Comparison of ENCODE assay signal across 14 cellular contexts in genomic region chr13:34357435-34358232, GRCh38.
DNase-seq lines count a peak whose midpoint lies in the region; TF ChIP-seq lines count a peak whose summit lies in the region.
"Had no signal": no experiment of that assay in that cellular context is flagged by ENCODE, and none has a peak within 500 bp of the region (broad histone marks: within the 10 kb centered on the region; RNA-seq: fewer than 3 reads in every experiment).

No MANE protein-coding gene starts in this region.

- no peaks in the 10 kb centered on the region for H4K20me1 ChIP-seq in MM.1S (ENCODE audit: insufficient read depth, low read length)

- no peak for TF ChIP-seq POLR2A in esophagus muscularis mucosa (IDR thresholded peaks at IDR 0.05; ENCODE audit: low read depth)

- no peaks in the 10 kb centered on the region for H3F3A ChIP-seq in MM.1S (ENCODE audit: insufficient read depth, low read length)

- 62% methylated on average over 10 of the region's 10 CpGs for WGBS in esophagus muscularis mucosa

- H3K9me2 ChIP-seq in MM.1S (replicated peaks; ENCODE audit: insufficient read depth, low read length), result no peaks in the 10 kb centered on the region

- H3K27ac ChIP-seq in esophagus muscularis mucosa (replicated peaks in 1 of 4) (no peak overlapping the region), colonic mucosa (no peak overlapping the region), MM.1S (ENCODE audit: low read length) (no peak overlapping the region)
- H3K27ac ChIP-seq: 22Rv1 had no signal

- H3K9ac ChIP-seq in colonic mucosa (ENCODE audit: low read depth in 2 of 2, low read length in 2 of 2), result no peak overlapping the region
- no peak overlapping the region for H3K9ac ChIP-seq in MM.1S (ENCODE audit: low read length)

- H3K4me1 ChIP-seq in esophagus muscularis mucosa (peaks cover 0 to 8% (median 3%) of the 10 kb centered on the region in 4 donors), colonic mucosa (no peaks in the 10 kb centered on the region), MM.1S (ENCODE audit: low read length) (no peaks in the 10 kb centered on the region)

- TF ChIP-seq CTCF in esophagus muscularis mucosa (IDR thresholded peaks at IDR 0.05) (no peak), colonic mucosa (IDR thresholded peaks at IDR 0.05) (no peak), MM.1S (IDR thresholded peaks at IDR 0.05; ENCODE audit: low read length) (no peak)

- no peaks in the 10 kb centered on the region for H3K36me3 ChIP-seq in esophagus muscularis mucosa
- no peaks in the 10 kb centered on the region for H3K36me3 ChIP-seq in colonic mucosa
- H3K36me3 ChIP-seq in MM.1S (replicated peaks; ENCODE audit: insufficient read depth, low read length), result no peaks in the 10 kb centered on the region

- H3K4me2 ChIP-seq in MM.1S (ENCODE audit: low read depth, low read length), result no peak overlapping the region

- H3K9me3 ChIP-seq in esophagus muscularis mucosa (no peaks in the 10 kb centered on the region), colonic mucosa (no peaks in the 10 kb centered on the region), MM.1S (replicated peaks; ENCODE audit: insufficient read depth, low read length) (no peaks in the 10 kb centered on the region)

- H3K4me3 ChIP-seq in esophagus muscularis mucosa, result no peak overlapping the region
- no peak overlapping the region for H3K4me3 ChIP-seq in skeletal muscle cell (ENCODE audit: low read depth, low read length)
- no peak overlapping the region for H3K4me3 ChIP-seq in colonic mucosa
- H3K4me3 ChIP-seq in MM.1S (ENCODE audit: low read length), result no peak overlapping the region
- H3K4me3 ChIP-seq: GM12878 had no signal

- DNase-seq in DMS 273 (lab: John Stamatoyannopoulos, UW; ENCODE audit: unreplicated experiment), result peak; percentile 12
- DNase-seq in DMS 273 treated with DMSO at 0.1 percent for 48 hours (lab: John Stamatoyannopoulos, UW), result no peak
- peak; percentile 80 for DNase-seq in RPMI7951 (ENCODE audit: low read depth)
- DNase-seq in esophagus muscularis mucosa (ENCODE audit: extremely low spot score), result peak; percentile 64
- DNase-seq in skeletal muscle cell (ENCODE audit: low read depth), result peak; percentile 43
- no peak for DNase-seq in colonic mucosa
- no peak for DNase-seq in globus pallidus (ENCODE audit: low spot score)
- no peak for DNase-seq in MM.1S
- DNase-seq: activated naive CD4-positive, alpha-beta T cell treated with anti-CD3 and anti-CD28 coated beads, Interleukin-2, amount 50 U/mL, for 16 hours; NCI-H526 treated with DMSO at 0.1 percent for 48 hours; stimulated activated CD4-positive, alpha-beta T cell treated with anti-CD3 and anti-CD28 coated beads, Interleukin-4, amount 100 ng/mL, for 1 hour; trophoblast cell had no signal

- no peak overlapping the region for H2AFZ ChIP-seq in MM.1S (ENCODE audit: low read length)

- no peaks in the 10 kb centered on the region for H3K79me2 ChIP-seq in MM.1S (ENCODE audit: low read length)

- intact Hi-C loops in esophagus muscularis mucosa (cut with DNase I) (no loop called here), colonic mucosa (cut with DNase I) (no loop called here)

- TF ChIP-seq EP300 in esophagus muscularis mucosa (IDR thresholded peaks at IDR 0.05), result no peak

- H3K27me3 ChIP-seq in esophagus muscularis mucosa, result no peaks in the 10 kb centered on the region
- H3K27me3 ChIP-seq in colonic mucosa, result no peaks in the 10 kb centered on the region
- H3K27me3 ChIP-seq in MM.1S (replicated peaks; ENCODE audit: insufficient read depth, low read length), result no peaks in the 10 kb centered on the region

Comparison
In these comparisons a context has a peak if more than half of its experiments do, and no peak if none do; other contexts are left out.
1. DNase-seq: peak in DMS 273 (single experiment), RPMI7951 (single experiment), esophagus muscularis mucosa (single experiment) and skeletal muscle cell (single experiment); none in DMS 273 treated with DMSO at 0.1 percent for 48 hours (single experiment), colonic mucosa (single experiment), globus pallidus (single experiment) and MM.1S (single experiment).